Comparison of ENCODE assay signal across 9 cellular contexts in genomic region chr7:133554330-133554729, GRCh38.
"Had no signal": no experiment of that assay in that cellular context is flagged by ENCODE, and none has a peak within 500 bp of the region (broad histone marks: within the 10 kb centered on the region; RNA-seq: fewer than 3 reads in every experiment).

No MANE protein-coding gene starts in this region.

- H3K27ac Mint-ChIP-seq: GM23338, HFFc6 had no signal

- H2AFZ ChIP-seq: GM23248, GM23338 had no signal

- ATAC-seq: GM23338, HCT116 had no signal

- H3K9ac ChIP-seq: GM23248 had no signal

- H3K4me2 ChIP-seq: GM23338 had no signal

- H3K4me3 ChIP-seq: GM23248, GM23338, HAP-1 had no signal

- H3K9me3 ChIP-seq: HAP-1 had no signal

- H3K36me3 ChIP-seq: HAP-1 had no signal

- DNase-seq: GM23248, GOT3, H7, H9, HCEC 1CT, HFFc6 had no signal

- H3K4me1 ChIP-seq: HAP-1 had no signal

- H3K27ac ChIP-seq: GM23248 had no signal

- H3K4me3 Mint-ChIP-seq: GM23338, H9, HFFc6 had no signal

- H3K9me3 Mint-ChIP-seq: GM23338, H9, HFFc6 had no signal
